Comparison of ENCODE assay signal across 11 cellular contexts in genomic region chr17:17928422-17929386, GRCh38. TPM values are rescaled to one million over a fixed set of nuclear protein-coding genes. Genes with fewer than 3 reads are reported as not detected.
DNase-seq lines count a peak whose midpoint lies in the region; ATAC-seq and TF ChIP-seq lines count a peak whose summit lies in the region.
"Had no signal": no experiment of that assay in that cellular context is flagged by ENCODE, and none has a peak within 500 bp of the region (broad histone marks: within the 10 kb centered on the region; RNA-seq: fewer than 3 reads in every experiment).

No MANE protein-coding gene starts in this region.

- H3K9me3 ChIP-seq in right cardiac atrium (ENCODE audit: control insufficient read depth, low read length) (no peaks in the 10 kb centered on the region), osteoblast (ENCODE audit: low read depth, low read length) (no peaks in the 10 kb centered on the region)

- H3K36me3 ChIP-seq in osteoblast (ENCODE audit: insufficient read depth, low read length): no peaks in the 10 kb centered on the region

- H3K27ac ChIP-seq in right cardiac atrium (ENCODE audit: low read length): peak overlapping the region; percentile 50
- H3K27ac ChIP-seq in osteoblast (ENCODE audit: low read depth, low read length): peak overlapping the region; percentile 35

- DNase-seq in C1 segment of cervical spinal cord (lab: John Stamatoyannopoulos, UW) (peak in 8 of 14 donors; percentile 38 to 70 (median 51)), astrocyte of the hippocampus (ENCODE audit: low read depth, low spot score) (peak; percentile 77), right cardiac atrium (no peak), osteoblast (ENCODE audit: insufficient read length, low spot score, missing footprints) (no peak), NCI-H748 treated with DMSO at 0.1 percent for 48 hours (lab: John Stamatoyannopoulos, UW) (no peak), GOT3 (lab: John Stamatoyannopoulos, UW) (no peak), immature natural killer cell (no peak), SIG-M5 treated with dmso at 0.1 percent for 504 hours (lab: John Stamatoyannopoulos, UW; ENCODE audit: unreplicated experiment) (no peak)
- DNase-seq: activated naive CD8-positive, alpha-beta T cell treated with anti-CD3 and anti-CD28 coated beads, Interleukin-2, amount 10 ng/mL, durations not matched to agents 7 days and 5 days; NCI-H146; T-helper 9 cell had no signal

- no peaks in the 10 kb centered on the region for H3K9me3 Mint-ChIP-seq in immature natural killer cell
- H3K9me3 Mint-ChIP-seq: activated naive CD8-positive, alpha-beta T cell treated with anti-CD3 and anti-CD28 coated beads, Interleukin-2, amount 10 ng/mL, durations not matched to agents 7 days and 5 days had no signal

- H3K4me1 Mint-ChIP-seq in immature natural killer cell: peaks cover 0 to 2% of the 10 kb centered on the region in 2 donors

- 44% methylated on average over 13 of the region's 13 CpGs for WGBS in right cardiac atrium

- intact Hi-C loops in right cardiac atrium (cut with DNase I): loop anchor here in 1 of 4 donors (10.0 kb wide), 1 partner anchor 46 kb away; the partner anchor contains the start of genes DRC3 and TOM1L2

- peak overlapping the region; percentile 4 for H2AFZ ChIP-seq in osteoblast (ENCODE audit: low read length)

- peak; percentile 55 to 71 for ATAC-seq in right cardiac atrium

- H3K4me3 ChIP-seq in right cardiac atrium (ENCODE audit: low read length) (no peak overlapping the region), osteoblast (ENCODE audit: insufficient read depth, low read length) (no peak overlapping the region)

- H4K20me1 ChIP-seq in osteoblast (ENCODE audit: insufficient read depth, low read length): peaks cover 5% of the 10 kb centered on the region

- H3K4me3 Mint-ChIP-seq in immature natural killer cell: no peak overlapping the region
- H3K4me3 Mint-ChIP-seq: activated naive CD8-positive, alpha-beta T cell treated with anti-CD3 and anti-CD28 coated beads, Interleukin-2, amount 10 ng/mL, durations not matched to agents 7 days and 5 days had no signal

- no peak for TF ChIP-seq CTCF in osteoblast (IDR thresholded peaks at IDR 0.05; ENCODE audit: extremely low read depth, low read depth, low read length)

- H3K79me2 ChIP-seq in osteoblast (ENCODE audit: insufficient read depth, low read length): peaks cover 73% of the 10 kb centered on the region

- H3K27me3 ChIP-seq in right cardiac atrium (ENCODE audit: control insufficient read depth, insufficient read depth) (no peaks in the 10 kb centered on the region), osteoblast (ENCODE audit: insufficient read depth, low read length) (no peaks in the 10 kb centered on the region)

- peaks cover 15% of the 10 kb centered on the region for H3K4me1 ChIP-seq in right cardiac atrium (ENCODE audit: control insufficient read depth, insufficient read depth, low read length)
- peaks cover 55% of the 10 kb centered on the region for H3K4me1 ChIP-seq in osteoblast (ENCODE audit: insufficient read depth, low read length)

- no peaks in the 10 kb centered on the region for H3K36me3 Mint-ChIP-seq in immature natural killer cell
- H3K36me3 Mint-ChIP-seq: activated naive CD8-positive, alpha-beta T cell treated with anti-CD3 and anti-CD28 coated beads, Interleukin-2, amount 10 ng/mL, durations not matched to agents 7 days and 5 days had no signal

- H3K27ac Mint-ChIP-seq in immature natural killer cell: peak overlapping the region in 1 of 6 donors; percentile 31
- H3K27ac Mint-ChIP-seq: activated naive CD8-positive, alpha-beta T cell treated with anti-CD3 and anti-CD28 coated beads, Interleukin-2, amount 10 ng/mL, durations not matched to agents 7 days and 5 days had no signal

- peak overlapping the region; percentile 18 for H3K4me2 ChIP-seq in osteoblast (ENCODE audit: insufficient read depth, low read length)

- no peaks in the 10 kb centered on the region for H3K27me3 Mint-ChIP-seq in immature natural killer cell (ENCODE audit: low read depth in 3 of 3)
- H3K27me3 Mint-ChIP-seq: activated naive CD8-positive, alpha-beta T cell treated with anti-CD3 and anti-CD28 coated beads, Interleukin-2, amount 10 ng/mL, durations not matched to agents 7 days and 5 days had no signal

RNA-seq across cellular contexts. Expression of gene TOM1L2, which starts 43.5 kb away (rescaled TPM):
- total RNA-seq in right cardiac atrium (100 to 1,000 TPM; 196 to 248 (median 227) TPM), osteoblast (32.1 and 38.7 TPM in 2 replicates)
- polyA plus RNA-seq in right cardiac atrium (176 TPM), immature natural killer cell (1 to 10 TPM; 1.9 to 6.1 (median 4.2) TPM)

RNA-seq across cellular contexts. Expression of gene DRC3, which starts 44.0 kb away (rescaled TPM):
- total RNA-seq in right cardiac atrium (1 to 10 TPM; 1.4 to 3.2 (median 2.3) TPM), osteoblast (1.8 and 2.9 TPM in 2 replicates)
- polyA plus RNA-seq in right cardiac atrium (1.5 TPM), immature natural killer cell (1 to 10 TPM in 1 of 3 donors, under 1 TPM in 1, not detected in 1; 0.52 to 2.1 TPM)

Comparison
In these comparisons a context has a peak if more than half of its experiments do, and no peak if none do; other contexts are left out.
1. DNase-seq: peak in C1 segment of cervical spinal cord (8 of 14) and astrocyte of the hippocampus (single experiment); none in right cardiac atrium (0 of 3), osteoblast (single experiment), NCI-H748 treated with DMSO at 0.1 percent for 48 hours (single experiment), GOT3 (single experiment), immature natural killer cell (0 of 3) and SIG-M5 treated with dmso at 0.1 percent for 504 hours (single experiment).